ENCODE assay signal across 8 cellular contexts in the genomic region with DNA sequence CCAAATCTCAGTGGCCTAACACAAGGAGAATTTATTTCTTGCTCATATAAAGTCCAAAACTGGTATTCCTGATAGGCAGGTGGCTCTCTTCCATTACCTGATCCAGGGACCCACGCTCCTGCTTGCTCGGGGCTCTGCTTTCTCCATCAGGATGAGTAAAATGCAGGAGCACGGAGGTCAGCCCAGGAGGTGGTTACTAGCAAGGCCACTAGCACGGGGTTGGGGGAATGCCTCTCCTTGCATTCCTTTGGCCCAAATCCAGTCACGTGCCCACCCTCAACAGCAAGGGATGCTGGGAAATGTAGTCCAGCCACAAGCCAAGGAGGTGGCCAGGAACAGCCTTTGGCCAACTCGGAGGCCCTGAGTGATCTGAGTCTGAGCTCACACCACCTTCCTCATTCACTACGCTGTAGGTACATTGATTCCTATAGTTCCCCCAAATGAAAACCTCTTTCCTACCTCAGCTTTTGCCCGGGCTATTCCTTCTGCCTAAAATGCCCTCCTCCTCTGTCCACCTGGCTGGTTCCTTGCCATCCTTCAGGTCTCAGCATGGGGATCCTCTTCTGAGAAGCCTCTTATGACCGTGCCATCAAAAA. TPM values are rescaled to one million over a fixed set of nuclear protein-coding genes. Genes with fewer than 3 reads are reported as not detected.
DNase-seq lines count a peak whose midpoint lies in the region; ATAC-seq lines count a peak whose summit lies in the region.

No MANE protein-coding gene starts in this region.

- no peak overlapping the region for H3K27ac Mint-ChIP-seq in activated CD8-positive, alpha-beta memory T cell treated with anti-CD3 and anti-CD28 coated beads, Interleukin-2, amount 10 ng/mL, durations not matched to agents 7 days and 5 days
- H3K27ac Mint-ChIP-seq in memory B cell: no peak overlapping the region
- H3K27ac Mint-ChIP-seq in stimulated activated memory B cell treated with anti-CD40 and anti-IgM and Interleukin-4, amounts not matched to agents 10 μg/mL and 1 μg/mL and 100 μg/mL, for 72 hours: no peak overlapping the region

- no peaks in the 10 kb centered on the region for H3K27me3 Mint-ChIP-seq in activated CD8-positive, alpha-beta memory T cell treated with anti-CD3 and anti-CD28 coated beads, Interleukin-2, amount 10 ng/mL, durations not matched to agents 7 days and 5 days
- H3K27me3 Mint-ChIP-seq in memory B cell: peaks cover 10% of the 10 kb centered on the region
- peaks cover 32% of the 10 kb centered on the region for H3K27me3 Mint-ChIP-seq in stimulated activated memory B cell treated with anti-CD40 and anti-IgM and Interleukin-4, amounts not matched to agents 10 μg/mL and 1 μg/mL and 100 μg/mL, for 72 hours

- H3K9me3 Mint-ChIP-seq in activated CD8-positive, alpha-beta memory T cell treated with anti-CD3 and anti-CD28 coated beads, Interleukin-2, amount 10 ng/mL, durations not matched to agents 7 days and 5 days (ENCODE audit: low read depth): no peaks in the 10 kb centered on the region
- H3K9me3 Mint-ChIP-seq in memory B cell: no peaks in the 10 kb centered on the region
- no peaks in the 10 kb centered on the region for H3K9me3 Mint-ChIP-seq in stimulated activated memory B cell treated with anti-CD40 and anti-IgM and Interleukin-4, amounts not matched to agents 10 μg/mL and 1 μg/mL and 100 μg/mL, for 72 hours

- peaks cover 10% of the 10 kb centered on the region for H3K4me1 Mint-ChIP-seq in activated CD8-positive, alpha-beta memory T cell treated with anti-CD3 and anti-CD28 coated beads, Interleukin-2, amount 10 ng/mL, durations not matched to agents 7 days and 5 days
- H3K4me1 Mint-ChIP-seq in memory B cell: peaks cover 2% of the 10 kb centered on the region
- peaks cover 14% of the 10 kb centered on the region for H3K4me1 Mint-ChIP-seq in stimulated activated memory B cell treated with anti-CD40 and anti-IgM and Interleukin-4, amounts not matched to agents 10 μg/mL and 1 μg/mL and 100 μg/mL, for 72 hours

- no peak for ATAC-seq in activated CD8-positive, alpha-beta memory T cell treated with anti-CD3 and anti-CD28 coated beads, Interleukin-2, amount 10 ng/mL, durations not matched to agents 7 days and 5 days
- peak; percentile 35 for ATAC-seq in memory B cell (ENCODE audit: low read depth)
- ATAC-seq in stimulated activated memory B cell treated with anti-CD40 and anti-IgM and Interleukin-4, amounts not matched to agents 10 μg/mL and 1 μg/mL and 100 μg/mL, for 72 hours: no peak
- no peak for ATAC-seq in HG03196 (IDR thresholded peaks at IDR 0.05; ENCODE audit: unreplicated experiment)

- CTCF ChIA-PET in activated CD8-positive, alpha-beta memory T cell treated with anti-CD3 and anti-CD28 coated beads, Interleukin-2, amount 10 ng/mL, durations not matched to agents 7 days and 5 days (lab: Charles Lee): no interaction called here

- H3K4me3 Mint-ChIP-seq in activated CD8-positive, alpha-beta memory T cell treated with anti-CD3 and anti-CD28 coated beads, Interleukin-2, amount 10 ng/mL, durations not matched to agents 7 days and 5 days: no peak overlapping the region
- no peak overlapping the region for H3K4me3 Mint-ChIP-seq in memory B cell
- no peak overlapping the region for H3K4me3 Mint-ChIP-seq in stimulated activated memory B cell treated with anti-CD40 and anti-IgM and Interleukin-4, amounts not matched to agents 10 μg/mL and 1 μg/mL and 100 μg/mL, for 72 hours

- no peaks in the 10 kb centered on the region for H3K36me3 Mint-ChIP-seq in activated CD8-positive, alpha-beta memory T cell treated with anti-CD3 and anti-CD28 coated beads, Interleukin-2, amount 10 ng/mL, durations not matched to agents 7 days and 5 days
- no peaks in the 10 kb centered on the region for H3K36me3 Mint-ChIP-seq in memory B cell
- H3K36me3 Mint-ChIP-seq in stimulated activated memory B cell treated with anti-CD40 and anti-IgM and Interleukin-4, amounts not matched to agents 10 μg/mL and 1 μg/mL and 100 μg/mL, for 72 hours: no peaks in the 10 kb centered on the region

- DNase-seq in activated CD8-positive, alpha-beta memory T cell treated with anti-CD3 and anti-CD28 coated beads, Interleukin-2, amount 10 ng/mL, durations not matched to agents 7 days and 5 days: peak; percentile 49
- no peak for DNase-seq in activated CD8-positive, alpha-beta memory T cell treated with anti-CD3 and anti-CD28 coated beads, Interleukin-2, amount 50 U/mL, for 4 hours
- DNase-seq in NCI-H446 treated with DMSO at 0.1 percent for 48 hours (lab: John Stamatoyannopoulos, UW) (peak; percentile 34), dermis blood vessel endothelial cell (peak; percentile 85), memory B cell (ENCODE audit: low spot score in 2 of 2) (no peak)
- DNase-seq in stimulated activated naive CD4-positive, alpha-beta T cell treated with Interleukin-2 at 50 U/mL for 16 hours (lab: John Stamatoyannopoulos, UW): no peak

RNA-seq across cellular contexts. Expression of a gene that starts 38.3 kb away (rescaled TPM):
- total RNA-seq in activated CD8-positive, alpha-beta memory T cell treated with anti-CD3 and anti-CD28 coated beads, Interleukin-2, amount 10 ng/mL, durations not matched to agents 7 days and 5 days: 10 to 100 TPM; 52.3 to 63.8 TPM
- total RNA-seq in dermis blood vessel endothelial cell: 70.1 and 81.4 TPM in 2 replicates

Comparison
In these comparisons a context has a peak if more than half of its experiments do, and no peak if none do; other contexts are left out.
1. DNase-seq: peak in activated CD8-positive, alpha-beta memory T cell treated with anti-CD3 and anti-CD28 coated beads, Interleukin-2, amount 10 ng/mL, durations not matched to agents 7 days and 5 days (single experiment), NCI-H446 treated with DMSO at 0.1 percent for 48 hours (single experiment) and dermis blood vessel endothelial cell (single experiment); none in activated CD8-positive, alpha-beta memory T cell treated with anti-CD3 and anti-CD28 coated beads, Interleukin-2, amount 50 U/mL, for 4 hours (single experiment), memory B cell (0 of 2) and stimulated activated naive CD4-positive, alpha-beta T cell treated with Interleukin-2 at 50 U/mL for 16 hours (single experiment).